In genomic region chr5:91302958-91303357, GRCh38 we compare ENCODE assay signal across 28 cellular contexts.
DNase-seq lines count a peak whose midpoint lies in the region; ATAC-seq and TF ChIP-seq lines count a peak whose summit lies in the region.
"Had no signal": no experiment of that assay in that cellular context is flagged by ENCODE, and none has a peak within 500 bp of the region (broad histone marks: within the 10 kb centered on the region; RNA-seq: fewer than 3 reads in every experiment).

No MANE protein-coding gene starts in this region.

- H3K27ac ChIP-seq in left ventricle myocardium inferior (replicated peaks) = peak overlapping the region; percentile 2
- H3K27ac ChIP-seq in right atrium auricular region = no peak overlapping the region
- H3K27ac ChIP-seq in dorsolateral prefrontal cortex = peak overlapping the region in 58 of 59 donors; percentile 8 to 97 (median 81)
- H3K27ac ChIP-seq in neural progenitor cell = no peak overlapping the region
- H3K27ac ChIP-seq: colonic mucosa, RWPE1, WERI-Rb-1 had no signal

- intact Hi-C loops in left ventricle myocardium inferior (cut with micrococcal nuclease) = no loop called here
- intact Hi-C loops in dorsolateral prefrontal cortex (cut with DNase I) = loop anchor here (2.0 kb wide), 1 partner anchor 78 kb away; no protein-coding TSS in a partner anchor

- H3K27me3 Mint-ChIP-seq in neural progenitor cell (ENCODE audit: insufficient read depth, low read depth) (peaks cover 5% of the 10 kb centered on the region), mesothelial cell of epicardium (ENCODE audit: low read depth) (no peaks in the 10 kb centered on the region)
- H3K27me3 Mint-ChIP-seq: natural killer cell treated with Interleukin-12 subunit alpha and Interleukin-12 subunit beta and Interleukin-15 and Interleukin-18, amount 100 ng/mL, for 72 hours; T-cell; type B pancreatic cell had no signal

- no peak overlapping the region for H3K9ac ChIP-seq in neural progenitor cell

- H3K9me3 ChIP-seq in left ventricle myocardium inferior (replicated peaks) (no peaks in the 10 kb centered on the region), right atrium auricular region (no peaks in the 10 kb centered on the region), neural progenitor cell (ENCODE audit: low read depth) (no peaks in the 10 kb centered on the region)
- H3K9me3 ChIP-seq: colonic mucosa, spleen had no signal

- TF ChIP-seq CTCF in left ventricle myocardium inferior (IDR thresholded peaks at IDR 0.05; ENCODE audit: borderline replicate concordance) (no peak), right atrium auricular region (IDR thresholded peaks at IDR 0.05) (no peak), dorsolateral prefrontal cortex (IDR thresholded peaks at IDR 0.05 in 54 of 56, conservative IDR thresholded peaks at IDR 0.05 in 2 of 56; ENCODE audit: low read depth in 1 of 56, partially characterized antibody in 56 of 56) (no peak), neural progenitor cell (IDR thresholded peaks at IDR 0.05) (no peak), mesothelial cell of epicardium (IDR thresholded peaks at IDR 0.05; ENCODE audit: unreplicated experiment) (no peak)

- H3K36me3 Mint-ChIP-seq in neural progenitor cell = no peaks in the 10 kb centered on the region
- no peaks in the 10 kb centered on the region for H3K36me3 Mint-ChIP-seq in mesothelial cell of epicardium
- H3K36me3 Mint-ChIP-seq: activated naive CD4-positive, alpha-beta T cell treated with anti-CD3 and anti-CD28 coated beads, Interleukin-2, amount 50 U/mL, for 72 hours; natural killer cell treated with Interleukin-12 subunit alpha and Interleukin-12 subunit beta and Interleukin-15 and Interleukin-18, amount 100 ng/mL, for 72 hours; type B pancreatic cell had no signal

- no peak overlapping the region for H3K4me3 ChIP-seq in left ventricle myocardium inferior
- H3K4me3 ChIP-seq in right atrium auricular region = no peak overlapping the region
- H3K4me3 ChIP-seq in dorsolateral prefrontal cortex = peak overlapping the region in 2 of 59 donors; percentile 25 to 28
- no peak overlapping the region for H3K4me3 ChIP-seq in neural progenitor cell
- H3K4me3 ChIP-seq: colonic mucosa, GM23338, spleen had no signal

- H3K4me1 ChIP-seq in left ventricle myocardium inferior (peaks cover 18% of the 10 kb centered on the region), right atrium auricular region (no peaks in the 10 kb centered on the region), neural progenitor cell (peaks cover 19% of the 10 kb centered on the region)
- H3K4me1 ChIP-seq: colonic mucosa had no signal

- H2AFZ ChIP-seq in neural progenitor cell (replicated peaks) = no peak overlapping the region
- H2AFZ ChIP-seq: GM23338 had no signal

- DNase-seq in left ventricle myocardium inferior = no peak
- DNase-seq in right atrium auricular region (ENCODE audit: low spot score) = no peak
- DNase-seq in dorsolateral prefrontal cortex = peak in 1 of 10 donors; percentile 33
- DNase-seq in neural progenitor cell (ENCODE audit: low spot score) = peak; percentile 24
- no peak for DNase-seq in mesothelial cell of epicardium (ENCODE audit: low spot score in 2 of 2, unreplicated experiment in 2 of 2)
- no peak for DNase-seq in NCI-H2029 (lab: John Stamatoyannopoulos, UW)
- DNase-seq: 8988T; activated CD4-positive, alpha-beta T cell treated with anti-CD3 and anti-CD28 coated beads for 4 hours; Calu3; colonic mucosa; DMS79 treated with DMSO at 0.1 percent for 48 hours; effector CD8-positive, alpha-beta T cell; GF-D8; NCI-H1092 treated with DMSO at 0.1 percent for 48 hours; NCI-H187; NCI-H2171 treated with DMSO at 0.1 percent for 48 hours; NCI-H510A; spleen; stimulated activated CD4-positive, alpha-beta T cell treated with anti-CD3 and anti-CD28 coated beads, Interleukin-2, amount 100 ng/mL, for 48 hours; T-cell; WERI-Rb-1 had no signal

- no peaks in the 10 kb centered on the region for H3K27me3 ChIP-seq in left ventricle myocardium inferior (ENCODE audit: low read depth)
- H3K27me3 ChIP-seq in right atrium auricular region = no peaks in the 10 kb centered on the region
- H3K27me3 ChIP-seq in dorsolateral prefrontal cortex = no peaks in the 10 kb centered on the region
- no peaks in the 10 kb centered on the region for H3K27me3 ChIP-seq in neural progenitor cell
- H3K27me3 ChIP-seq: colonic mucosa, spleen had no signal

- H3K27ac Mint-ChIP-seq in neural progenitor cell = no peak overlapping the region
- H3K27ac Mint-ChIP-seq in mesothelial cell of epicardium = no peak overlapping the region
- H3K27ac Mint-ChIP-seq: activated naive CD4-positive, alpha-beta T cell treated with anti-CD3 and anti-CD28 coated beads, Interleukin-2, amount 50 U/mL, for 72 hours; GM23338; type B pancreatic cell had no signal

- H4K20me1 ChIP-seq in neural progenitor cell (ENCODE audit: low read depth) = no peaks in the 10 kb centered on the region

- no peaks in the 10 kb centered on the region for H3F3A ChIP-seq in neural progenitor cell (ENCODE audit: low read depth)

- H3K4me2 ChIP-seq in neural progenitor cell = no peak overlapping the region
- H3K4me2 ChIP-seq: GM23338 had no signal

- H3K4me3 Mint-ChIP-seq in neural progenitor cell = no peak overlapping the region
- no peak overlapping the region for H3K4me3 Mint-ChIP-seq in mesothelial cell of epicardium
- H3K4me3 Mint-ChIP-seq: GM23338; natural killer cell treated with Interleukin-12 subunit alpha and Interleukin-12 subunit beta and Interleukin-15 and Interleukin-18, amount 100 ng/mL, for 72 hours; T-cell; type B pancreatic cell had no signal

- H3K36me3 ChIP-seq in left ventricle myocardium inferior (no peaks in the 10 kb centered on the region), right atrium auricular region (no peaks in the 10 kb centered on the region), neural progenitor cell (no peaks in the 10 kb centered on the region)
- H3K36me3 ChIP-seq: colonic mucosa, spleen, WERI-Rb-1 had no signal

- H3K9me3 Mint-ChIP-seq in neural progenitor cell (no peaks in the 10 kb centered on the region), mesothelial cell of epicardium (no peaks in the 10 kb centered on the region)
- H3K9me3 Mint-ChIP-seq: activated naive CD4-positive, alpha-beta T cell treated with anti-CD3 and anti-CD28 coated beads, Interleukin-2, amount 50 U/mL, for 72 hours; GM23338; natural killer cell treated with Interleukin-12 subunit alpha and Interleukin-12 subunit beta and Interleukin-15 and Interleukin-18, amount 100 ng/mL, for 72 hours; T-cell; type B pancreatic cell had no signal

- no peaks in the 10 kb centered on the region for H3K79me2 ChIP-seq in neural progenitor cell (ENCODE audit: low read depth)

- no peak for TF ChIP-seq POLR2A in GM18505 (IDR thresholded peaks at IDR 0.05; ENCODE audit: borderline replicate concordance, extremely low read depth, insufficient read depth, insufficient read length)

- no peak for ATAC-seq in GM18909 (IDR thresholded peaks at IDR 0.05; ENCODE audit: poor library complexity, unreplicated experiment)
- ATAC-seq in GM18505 (IDR thresholded peaks at IDR 0.05; ENCODE audit: unreplicated experiment) = no peak
- ATAC-seq: activated naive CD4-positive, alpha-beta T cell treated with anti-CD3 and anti-CD28 coated beads, Interleukin-2, amount 50 U/mL, for 72 hours; natural killer cell treated with Interleukin-12 subunit alpha and Interleukin-12 subunit beta and Interleukin-15 and Interleukin-18, amount 100 ng/mL, for 72 hours; T-cell had no signal

- peaks cover 12% of the 10 kb centered on the region for H3K4me1 Mint-ChIP-seq in neural progenitor cell
- H3K4me1 Mint-ChIP-seq in mesothelial cell of epicardium = no peaks in the 10 kb centered on the region
- H3K4me1 Mint-ChIP-seq: GM23338, T-cell had no signal

Comparison
In these comparisons a context has a peak if more than half of its experiments do, and no peak if none do; other contexts are left out.
1. H3K27ac ChIP-seq: peak in left ventricle myocardium inferior (single experiment) and dorsolateral prefrontal cortex (58 of 59); none in right atrium auricular region (0 of 2) and neural progenitor cell (single experiment).